In the genomic region with DNA sequence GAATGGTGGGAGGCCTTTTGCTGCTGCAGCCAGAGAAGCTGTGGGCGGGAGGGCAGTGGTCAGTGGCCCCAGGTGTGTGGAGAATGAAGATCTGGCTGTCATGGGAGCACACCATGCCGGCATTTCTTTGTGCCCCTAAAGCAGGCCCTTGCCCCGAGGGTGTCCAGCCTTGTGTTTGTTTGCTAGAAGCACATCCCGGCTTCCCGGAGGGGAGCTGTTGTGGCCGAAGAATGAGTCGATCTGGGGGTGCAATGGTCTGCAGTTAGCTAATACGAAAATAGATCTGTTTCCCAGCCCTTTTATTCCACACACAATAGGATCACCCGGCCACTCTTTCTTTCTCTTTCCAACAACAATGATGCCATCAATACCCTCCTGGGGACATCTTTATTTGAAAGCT, we compare ENCODE assay signal across 17 cellular contexts.
DNase-seq lines count a peak whose midpoint lies in the region; ATAC-seq and TF ChIP-seq lines count a peak whose summit lies in the region.
"Had no signal": no experiment of that assay in that cellular context is flagged by ENCODE, and none has a peak within 500 bp of the region (broad histone marks: within the 10 kb centered on the region; RNA-seq: fewer than 3 reads in every experiment).

No MANE protein-coding gene starts in this region.

- no peak for TF ChIP-seq CTCF in esophagus muscularis mucosa (IDR thresholded peaks at IDR 0.05)
- no peak for TF ChIP-seq CTCF in mucosa of descending colon (IDR thresholded peaks at IDR 0.05)

- H3K4me1 ChIP-seq in HUES48 (ENCODE audit: control insufficient read depth, insufficient read depth, low read length) (peaks cover 12% of the 10 kb centered on the region), esophagus muscularis mucosa (no peaks in the 10 kb centered on the region), mucosa of descending colon (ENCODE audit: low read depth) (no peaks in the 10 kb centered on the region)
- H3K4me1 ChIP-seq: BE2C, Caco-2 had no signal

- TF ChIP-seq EP300 in esophagus muscularis mucosa (IDR thresholded peaks at IDR 0.05), result no peak

- H3K27me3 ChIP-seq in HUES48 (ENCODE audit: control insufficient read depth, insufficient read depth, low read length) (no peaks in the 10 kb centered on the region), esophagus muscularis mucosa (peaks cover 0 to 12% (median 0%) of the 10 kb centered on the region in 4 donors)
- H3K27me3 ChIP-seq: BE2C, BLaER1 had no signal

- DNase-seq in esophagus muscularis mucosa (ENCODE audit: extremely low spot score), result peak; percentile 91
- no peak for DNase-seq in COLO829 (ENCODE audit: low spot score)
- no peak for DNase-seq in mucosa of descending colon
- no peak for DNase-seq in activated effector memory CD4-positive, alpha-beta T cell treated with anti-CD3 and anti-CD28 coated beads, Interleukin-2, amount 50 U/mL, for 16 hours
- DNase-seq: 8988T; ACHN; BE2C; C1 segment of cervical spinal cord; Caco-2; Calu3; CD4-positive, alpha-beta memory T cell; CD4-positive, CD25-positive, alpha-beta regulatory T cell; CD8-positive, alpha-beta memory T cell; DMS79 treated with DMSO at 0.1 percent for 48 hours; GF-D8 had no signal

- no peak overlapping the region for H3K9ac ChIP-seq in HUES48 (ENCODE audit: low read depth, low read length)
- H3K9ac ChIP-seq: BLaER1 had no signal

- intact Hi-C loops in esophagus muscularis mucosa (cut with DNase I) (no loop called here), mucosa of descending colon (cut with DNase I, micrococcal nuclease) (no loop called here)

- no peak for ATAC-seq in mucosa of descending colon

- no peak for TF ChIP-seq POLR2A in esophagus muscularis mucosa (IDR thresholded peaks at IDR 0.05; ENCODE audit: low read depth)

- 89% methylated on average over 9 of the region's 9 CpGs for WGBS in esophagus muscularis mucosa

- no peaks in the 10 kb centered on the region for H3K36me3 ChIP-seq in HUES48 (ENCODE audit: control insufficient read depth, insufficient read depth, low read length)
- H3K36me3 ChIP-seq in esophagus muscularis mucosa, result no peaks in the 10 kb centered on the region
- H3K36me3 ChIP-seq in mucosa of descending colon (ENCODE audit: low read depth), result no peaks in the 10 kb centered on the region
- H3K36me3 ChIP-seq: BE2C, BLaER1 had no signal

- H3K4me3 ChIP-seq in HUES48 (ENCODE audit: low read depth, low read length) (no peak overlapping the region), esophagus muscularis mucosa (no peak overlapping the region), mucosa of descending colon (no peak overlapping the region)
- H3K4me3 ChIP-seq: BLaER1 had no signal

- H3K9me3 ChIP-seq in HUES48 (ENCODE audit: control insufficient read depth, insufficient read depth, low read length), result no peaks in the 10 kb centered on the region
- H3K9me3 ChIP-seq in esophagus muscularis mucosa, result no peaks in the 10 kb centered on the region
- no peaks in the 10 kb centered on the region for H3K9me3 ChIP-seq in mucosa of descending colon
- H3K9me3 ChIP-seq: BE2C, BLaER1, Caco-2 had no signal

- H3K27ac ChIP-seq in HUES48 (ENCODE audit: low read depth, low read length), result peak overlapping the region; percentile 1
- no peak overlapping the region for H3K27ac ChIP-seq in esophagus muscularis mucosa (replicated peaks in 1 of 4)
- H3K27ac ChIP-seq: BLaER1 had no signal
